Comparison of ENCODE assay signal across 26 cellular contexts in the genomic region with DNA sequence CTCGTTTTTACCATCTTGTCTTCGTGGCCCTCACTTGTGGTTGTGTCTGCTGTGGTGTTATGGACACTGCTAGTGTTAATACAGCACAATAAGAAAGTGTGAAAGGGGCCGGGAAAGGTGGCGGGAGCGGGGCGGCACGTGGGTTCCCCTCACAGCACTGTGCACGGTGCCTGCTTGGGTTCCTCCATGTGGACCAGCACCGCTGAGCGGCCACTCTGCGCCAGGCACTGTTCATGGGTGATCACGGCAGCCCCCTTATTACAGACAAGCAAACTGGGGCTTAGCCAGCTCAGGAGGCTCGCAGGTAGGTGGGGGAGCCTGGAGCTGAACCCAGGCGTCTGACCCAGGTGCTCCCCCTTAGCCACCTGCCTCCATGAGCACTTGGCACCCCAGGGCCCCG.
"Had no signal": no experiment of that assay in that cellular context is flagged by ENCODE, and none has a peak within 500 bp of the region (broad histone marks: within the 10 kb centered on the region; RNA-seq: fewer than 3 reads in every experiment).

No MANE protein-coding gene starts in this region.

- DNase-seq: activated B cell treated with CpG ODN at 0.5 μM for 24 hours; activated CD4-positive, alpha-beta T cell treated with anti-CD3 and anti-CD28 coated beads for 48 hours; activated CD4-positive, alpha-beta T cell treated with anti-CD3 and anti-CD28 coated beads, Interleukin-2, amount 50 U/mL, for 1 hour; activated CD4-positive, alpha-beta T cell treated with anti-CD3 and anti-CD28 coated beads, Interleukin-2, amount 50 U/mL, for 48 hours; activated CD8-positive, alpha-beta memory T cell treated with anti-CD3 and anti-CD28 coated beads for 24 hours; activated CD8-positive, alpha-beta T cell treated with anti-CD3 and anti-CD28 coated beads for 36 hours; activated effector memory CD4-positive, alpha-beta T cell treated with Interleukin-2 at 50 U/mL for 16 hours; activated gamma-delta T cell treated with Interleukin-2 at 50 U/mL for 16 hours; activated naive CD4-positive, alpha-beta T cell treated with anti-CD3 and anti-CD28 coated beads, Interleukin-2, amount 50 U/mL, for 16 hours; activated naive CD4-positive, alpha-beta T cell treated with Interleukin-2 at 50 U/mL for 16 hours; activated T-cell treated with anti-CD3 and anti-CD28 coated beads, Interleukin-2, amount 50 U/mL, for 4 hours; amniotic stem cell; anterior cingulate cortex; brain microvascular endothelial cell; dorsolateral prefrontal cortex; effector memory CD4-positive, alpha-beta T cell; endodermal cell; esophagus squamous epithelium; foreskin melanocyte; head of caudate nucleus; T-cell; T1000; WERI-Rb-1 had no signal

- H3K27me3 ChIP-seq: brain microvascular endothelial cell, dorsolateral prefrontal cortex, esophagus squamous epithelium had no signal

- H3K27ac ChIP-seq: brain microvascular endothelial cell, coronary artery, WERI-Rb-1 had no signal

- H3K9me3 ChIP-seq: esophagus squamous epithelium had no signal

- H3K4me3 ChIP-seq: coronary artery, dorsolateral prefrontal cortex, esophagus squamous epithelium had no signal

- ATAC-seq: activated CD4-positive, CD25-positive, alpha-beta regulatory T cell treated with anti-CD3 and anti-CD28 coated beads, Interleukin-2, amount 50 U/mL, for 24 hours; activated CD8-positive, alpha-beta T cell treated with anti-CD3 and anti-CD28 coated beads for 36 hours; activated T-cell treated with anti-CD3 and anti-CD28 coated beads, Interleukin-2, amount 50 U/mL, for 4 hours; activated T-helper 17 cell treated with anti-CD3 and anti-CD28 coated beads, Interleukin-2, amount 50 U/mL, for 72 hours; T-cell had no signal
